In the genomic region with DNA sequence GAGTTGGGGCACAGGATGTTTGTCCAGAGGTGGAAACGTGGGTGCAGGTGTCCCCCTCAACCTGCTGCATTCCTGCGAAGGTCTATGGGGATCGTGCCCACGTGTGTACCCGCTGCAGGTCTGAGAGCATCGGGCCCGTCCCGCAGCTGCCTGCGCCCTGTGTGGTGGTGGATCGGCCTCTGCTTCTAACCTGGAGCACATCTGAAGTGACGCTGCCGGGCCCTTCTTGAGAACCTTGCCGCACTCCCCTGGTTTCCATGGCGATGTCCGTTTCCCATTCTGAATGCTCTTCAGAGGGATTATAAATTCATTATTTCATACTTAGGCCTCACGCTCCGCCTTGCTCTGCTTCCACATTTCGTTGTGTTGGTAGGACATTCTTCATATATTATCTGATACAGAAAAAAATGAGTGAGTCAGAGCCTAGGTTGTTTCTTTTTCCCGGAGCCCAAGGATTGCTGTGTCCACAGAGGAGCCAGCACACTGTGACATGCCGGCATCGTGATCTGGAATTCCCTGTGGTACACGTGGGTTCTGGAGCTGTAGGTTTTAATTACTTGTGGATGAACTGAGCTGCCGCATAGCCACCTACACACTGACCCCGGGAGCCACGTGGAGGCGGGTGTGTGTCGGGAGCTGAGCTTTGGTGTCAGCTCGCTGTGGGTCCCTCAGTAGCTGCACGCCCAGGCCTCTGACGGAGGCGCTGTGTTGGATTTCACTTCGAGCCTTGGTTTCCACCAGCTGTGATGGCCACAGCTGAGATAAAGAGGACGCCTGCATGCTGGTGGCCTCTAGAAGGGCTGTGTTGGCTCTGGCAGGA, we compare ENCODE assay signal across 1 cellular context.
TF ChIP-seq lines count a peak whose summit lies in the region.

No MANE protein-coding gene starts in this region.

TF ChIP-seq in GM23338, 12 proteins besides CTCF, POLR2A, EP300 and RAD21 (continued from another document):
- TF ChIP-seq, protein P1, sequence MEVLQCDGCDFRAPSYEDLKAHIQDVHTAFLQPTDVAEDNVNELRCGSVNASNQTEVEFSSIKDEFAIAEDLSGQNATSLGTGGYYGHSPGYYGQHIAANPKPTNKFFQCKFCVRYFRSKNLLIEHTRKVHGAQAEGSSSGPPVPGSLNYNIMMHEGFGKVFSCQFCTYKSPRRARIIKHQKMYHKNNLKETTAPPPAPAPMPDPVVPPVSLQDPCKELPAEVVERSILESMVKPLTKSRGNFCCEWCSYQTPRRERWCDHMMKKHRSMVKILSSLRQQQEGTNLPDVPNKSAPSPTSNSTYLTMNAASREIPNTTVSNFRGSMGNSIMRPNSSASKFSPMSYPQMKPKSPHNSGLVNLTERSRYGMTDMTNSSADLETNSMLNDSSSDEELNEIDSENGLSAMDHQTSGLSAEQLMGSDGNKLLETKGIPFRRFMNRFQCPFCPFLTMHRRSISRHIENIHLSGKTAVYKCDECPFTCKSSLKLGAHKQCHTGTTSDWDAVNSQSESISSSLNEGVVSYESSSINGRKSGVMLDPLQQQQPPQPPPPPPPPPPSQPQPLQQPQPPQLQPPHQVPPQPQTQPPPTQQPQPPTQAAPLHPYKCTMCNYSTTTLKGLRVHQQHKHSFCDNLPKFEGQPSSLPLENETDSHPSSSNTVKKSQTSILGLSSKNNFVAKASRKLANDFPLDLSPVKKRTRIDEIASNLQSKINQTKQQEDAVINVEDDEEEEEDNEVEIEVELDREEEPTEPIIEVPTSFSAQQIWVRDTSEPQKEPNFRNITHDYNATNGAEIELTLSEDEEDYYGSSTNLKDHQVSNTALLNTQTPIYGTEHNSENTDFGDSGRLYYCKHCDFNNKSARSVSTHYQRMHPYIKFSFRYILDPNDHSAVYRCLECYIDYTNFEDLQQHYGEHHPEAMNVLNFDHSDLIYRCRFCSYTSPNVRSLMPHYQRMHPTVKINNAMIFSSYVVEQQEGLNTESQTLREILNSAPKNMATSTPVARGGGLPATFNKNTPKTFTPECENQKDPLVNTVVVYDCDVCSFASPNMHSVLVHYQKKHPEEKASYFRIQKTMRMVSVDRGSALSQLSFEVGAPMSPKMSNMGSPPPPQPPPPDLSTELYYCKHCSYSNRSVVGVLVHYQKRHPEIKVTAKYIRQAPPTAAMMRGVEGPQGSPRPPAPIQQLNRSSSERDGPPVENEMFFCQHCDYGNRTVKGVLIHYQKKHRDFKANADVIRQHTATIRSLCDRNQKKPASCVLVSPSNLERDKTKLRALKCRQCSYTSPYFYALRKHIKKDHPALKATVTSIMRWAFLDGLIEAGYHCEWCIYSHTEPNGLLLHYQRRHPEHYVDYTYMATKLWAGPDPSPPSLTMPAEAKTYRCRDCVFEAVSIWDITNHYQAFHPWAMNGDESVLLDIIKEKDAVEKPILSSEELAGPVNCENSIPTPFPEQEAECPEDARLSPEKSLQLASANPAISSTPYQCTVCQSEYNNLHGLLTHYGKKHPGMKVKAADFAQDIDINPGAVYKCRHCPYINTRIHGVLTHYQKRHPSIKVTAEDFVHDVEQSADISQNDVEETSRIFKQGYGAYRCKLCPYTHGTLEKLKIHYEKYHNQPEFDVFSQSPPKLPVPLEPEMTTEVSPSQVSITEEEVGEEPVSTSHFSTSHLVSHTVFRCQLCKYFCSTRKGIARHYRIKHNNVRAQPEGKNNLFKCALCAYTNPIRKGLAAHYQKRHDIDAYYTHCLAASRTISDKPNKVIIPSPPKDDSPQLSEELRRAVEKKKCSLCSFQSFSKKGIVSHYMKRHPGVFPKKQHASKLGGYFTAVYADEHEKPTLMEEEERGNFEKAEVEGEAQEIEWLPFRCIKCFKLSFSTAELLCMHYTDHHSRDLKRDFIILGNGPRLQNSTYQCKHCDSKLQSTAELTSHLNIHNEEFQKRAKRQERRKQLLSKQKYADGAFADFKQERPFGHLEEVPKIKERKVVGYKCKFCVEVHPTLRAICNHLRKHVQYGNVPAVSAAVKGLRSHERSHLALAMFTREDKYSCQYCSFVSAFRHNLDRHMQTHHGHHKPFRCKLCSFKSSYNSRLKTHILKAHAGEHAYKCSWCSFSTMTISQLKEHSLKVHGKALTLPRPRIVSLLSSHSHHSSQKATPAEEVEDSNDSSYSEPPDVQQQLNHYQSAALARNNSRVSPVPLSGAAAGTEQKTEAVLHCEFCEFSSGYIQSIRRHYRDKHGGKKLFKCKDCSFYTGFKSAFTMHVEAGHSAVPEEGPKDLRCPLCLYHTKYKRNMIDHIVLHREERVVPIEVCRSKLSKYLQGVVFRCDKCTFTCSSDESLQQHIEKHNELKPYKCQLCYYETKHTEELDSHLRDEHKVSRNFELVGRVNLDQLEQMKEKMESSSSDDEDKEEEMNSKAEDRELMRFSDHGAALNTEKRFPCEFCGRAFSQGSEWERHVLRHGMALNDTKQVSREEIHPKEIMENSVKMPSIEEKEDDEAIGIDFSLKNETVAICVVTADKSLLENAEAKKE (CRISPR knock-in tag; IDR thresholded peaks at IDR 0.05), result no peak
TF ChIP-seq in GM23338: peak in this region for 0.
